Comparison of ENCODE assay signal across 16 cellular contexts in the genomic region with DNA sequence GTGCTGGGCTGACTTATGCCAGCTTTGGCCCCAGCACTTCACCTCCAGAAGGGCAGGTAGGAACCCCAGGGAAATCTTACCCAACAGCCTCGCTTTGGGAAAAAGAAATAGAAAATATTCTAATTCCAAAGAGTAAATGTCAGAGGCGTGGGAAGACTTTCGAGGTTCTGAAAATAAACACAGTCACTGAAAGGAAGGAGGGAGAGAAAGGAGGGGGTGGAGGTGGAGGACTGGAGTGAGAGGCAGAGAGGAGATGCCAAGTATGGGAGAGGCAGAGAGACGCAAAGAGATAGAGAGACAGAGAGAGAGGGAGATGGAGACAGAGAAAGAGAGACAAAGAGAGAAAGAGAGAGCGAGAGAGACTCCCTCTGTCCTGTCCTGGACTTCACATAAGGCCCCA.
DNase-seq lines count a peak whose midpoint lies in the region; ATAC-seq and TF ChIP-seq lines count a peak whose summit lies in the region.
"Had no signal": no experiment of that assay in that cellular context is flagged by ENCODE, and none has a peak within 500 bp of the region (broad histone marks: within the 10 kb centered on the region; RNA-seq: fewer than 3 reads in every experiment).

No MANE protein-coding gene starts in this region.

- no peak for TF ChIP-seq CTCF in chondrocyte (IDR thresholded peaks at IDR 0.05)
- TF ChIP-seq CTCF in smooth muscle cell (IDR thresholded peaks at IDR 0.05; ENCODE audit: borderline replicate concordance, insufficient read depth, poor library complexity, severe bottlenecking): no peak

- no peaks in the 10 kb centered on the region for H3K4me1 ChIP-seq in smooth muscle cell (ENCODE audit: low read depth)

- H3K27me3 ChIP-seq in smooth muscle cell (ENCODE audit: low read depth): no peaks in the 10 kb centered on the region
- H3K27me3 ChIP-seq: MG63 had no signal

- H3K4me3 ChIP-seq in smooth muscle cell: no peak overlapping the region
- H3K4me3 ChIP-seq: MG63 had no signal

- H3K36me3 ChIP-seq in smooth muscle cell (ENCODE audit: low read depth): no peaks in the 10 kb centered on the region
- H3K36me3 ChIP-seq: MG63 had no signal

- no peak overlapping the region for H2AFZ ChIP-seq in smooth muscle cell (ENCODE audit: low read depth)

- no peaks in the 10 kb centered on the region for H3K27me3 Mint-ChIP-seq in chondrocyte (ENCODE audit: low read depth)
- H3K27me3 Mint-ChIP-seq in activated T-cell treated with anti-CD3 and anti-CD28 coated beads, Interleukin-2, amount 50 U/mL, for 72 hours (ENCODE audit: low read depth): peaks cover 8% of the 10 kb centered on the region

- H3K9ac ChIP-seq in smooth muscle cell (ENCODE audit: low read depth): no peak overlapping the region

- no peaks in the 10 kb centered on the region for H3F3A ChIP-seq in smooth muscle cell (ENCODE audit: low read depth)

- H3K9me3 Mint-ChIP-seq in chondrocyte (ENCODE audit: low read depth): peaks cover 3% of the 10 kb centered on the region
- peaks cover 0 to 1% of the 10 kb centered on the region in 2 donors for H3K9me3 Mint-ChIP-seq in activated T-cell treated with anti-CD3 and anti-CD28 coated beads, Interleukin-2, amount 50 U/mL, for 72 hours
- H3K9me3 Mint-ChIP-seq: HFFc6 had no signal

- ATAC-seq in HG03025 (IDR thresholded peaks at IDR 0.05; ENCODE audit: low FRiP score, unreplicated experiment): no peak
- no peak for ATAC-seq in activated T-cell treated with anti-CD3 and anti-CD28 coated beads, Interleukin-2, amount 50 U/mL, for 72 hours (replicated peaks in 1 of 2)
- ATAC-seq: Panc1 had no signal

- H4K20me1 ChIP-seq in smooth muscle cell (ENCODE audit: low read depth): no peaks in the 10 kb centered on the region

- no peak overlapping the region for H3K4me3 Mint-ChIP-seq in chondrocyte (ENCODE audit: unreplicated experiment)
- no peak overlapping the region for H3K4me3 Mint-ChIP-seq in activated T-cell treated with anti-CD3 and anti-CD28 coated beads, Interleukin-2, amount 50 U/mL, for 72 hours
- H3K4me3 Mint-ChIP-seq: HFFc6 had no signal

- H3K36me3 Mint-ChIP-seq in chondrocyte (ENCODE audit: low read depth): peaks cover 1% of the 10 kb centered on the region
- H3K36me3 Mint-ChIP-seq in activated T-cell treated with anti-CD3 and anti-CD28 coated beads, Interleukin-2, amount 50 U/mL, for 72 hours (ENCODE audit: insufficient read depth in 2 of 2): no peaks in the 10 kb centered on the region

- DNase-seq in EH (ENCODE audit: low read depth) (peak; percentile 49), chondrocyte (ENCODE audit: low spot score) (no peak), fibroblast of peridontal ligament (ENCODE audit: extremely low read depth) (peak; percentile 19), smooth muscle cell (lab: John Stamatoyannopoulos, UW; ENCODE audit: unreplicated experiment) (no peak), NCI-H2029 (lab: John Stamatoyannopoulos, UW) (no peak)
- no peak for DNase-seq in activated T-cell treated with anti-CD3 and anti-CD28 coated beads, Interleukin-2, amount 50 U/mL, for 72 hours
- DNase-seq: DMS 273 treated with DMSO at 0.1 percent for 48 hours, HFFc6, Karpas-422, MG63, NCI-H1092 treated with DMSO at 0.1 percent for 48 hours, NCI-H2227 treated with DMSO at 0.1 percent for 48 hours, NCI-H524 treated with DMSO at 0.1 percent for 48 hours had no signal

- no peak overlapping the region for H3K27ac ChIP-seq in smooth muscle cell (ENCODE audit: low read depth)
- H3K27ac ChIP-seq: C4-2B had no signal

- H3K79me2 ChIP-seq in smooth muscle cell (ENCODE audit: low read depth): no peaks in the 10 kb centered on the region

- 71% methylated on average over 5 of the region's 5 CpGs for WGBS in smooth muscle cell (ENCODE audit: low lambda C conversion rate)

- peak overlapping the region; percentile 26 for H3K4me2 ChIP-seq in smooth muscle cell

- no peaks in the 10 kb centered on the region for H3K9me3 ChIP-seq in smooth muscle cell (replicated peaks; ENCODE audit: low read depth)
- H3K9me3 ChIP-seq: MG63 had no signal

- peak overlapping the region; percentile 73 for H3K27ac Mint-ChIP-seq in chondrocyte (ENCODE audit: unreplicated experiment)
- no peak overlapping the region for H3K27ac Mint-ChIP-seq in activated T-cell treated with anti-CD3 and anti-CD28 coated beads, Interleukin-2, amount 50 U/mL, for 72 hours
- H3K27ac Mint-ChIP-seq: HFFc6 had no signal

- peaks cover 31% of the 10 kb centered on the region for H3K4me1 Mint-ChIP-seq in chondrocyte (ENCODE audit: low read depth)
- H3K4me1 Mint-ChIP-seq in activated T-cell treated with anti-CD3 and anti-CD28 coated beads, Interleukin-2, amount 50 U/mL, for 72 hours (ENCODE audit: low read depth): no peaks in the 10 kb centered on the region

Comparison
In these comparisons a context has a peak if more than half of its experiments do, and no peak if none do; other contexts are left out.
1. DNase-seq: peak in EH (single experiment) and fibroblast of peridontal ligament (single experiment); none in chondrocyte (single experiment), smooth muscle cell (single experiment), NCI-H2029 (single experiment) and activated T-cell treated with anti-CD3 and anti-CD28 coated beads, Interleukin-2, amount 50 U/mL, for 72 hours (0 of 2).